In genomic region chr2:169734172-169734847, GRCh38 we compare ENCODE assay signal across 1 cellular context.
TF ChIP-seq lines count a peak whose summit lies in the region.

No MANE protein-coding gene starts in this region.

TF ChIP-seq in GM23338, 12 proteins besides CTCF, POLR2A, EP300 and RAD21 (continued from another document):
- TF ChIP-seq ZNF462 (CRISPR knock-in tag; IDR thresholded peaks at IDR 0.05) (no peak), JUNB (IDR thresholded peaks at IDR 0.05; ENCODE audit: unreplicated experiment) (no peak)
TF ChIP-seq in GM23338: peak in this region for 0.
